In genomic region chr1:11674488-11674887, GRCh38 we compare ENCODE assay signal across 28 cellular contexts. TPM values are rescaled to one million over a fixed set of nuclear protein-coding genes. Genes with fewer than 3 reads are reported as not detected.
"Had no signal": no experiment of that assay in that cellular context is flagged by ENCODE, and none has a peak within 500 bp of the region (broad histone marks: within the 10 kb centered on the region; RNA-seq: fewer than 3 reads in every experiment).

No MANE protein-coding gene starts in this region.

- H3K4me3 ChIP-seq: colonic mucosa, gastroesophageal sphincter, heart left ventricle, hepatocyte, left lung, mucosa of descending colon, sigmoid colon, stomach, testis, tibial artery had no signal

- H3K36me3 ChIP-seq: colonic mucosa had no signal

- H3K27ac ChIP-seq: colonic mucosa, epithelial cell of prostate, gastroesophageal sphincter, heart left ventricle, hepatocyte, left lung, neutrophil, parathyroid adenoma, sigmoid colon, stomach, testis, tibial artery had no signal

- H3K9me3 ChIP-seq: colonic mucosa, gastroesophageal sphincter, heart left ventricle, left lung, mucosa of descending colon, neutrophil, sigmoid colon, stomach, testis, tibial artery had no signal

- H3K27me3 ChIP-seq: colonic mucosa, gastroesophageal sphincter, heart left ventricle, hepatocyte, left lung, neutrophil, sigmoid colon, stomach, testis, tibial artery had no signal

- H3K4me1 ChIP-seq: colonic mucosa, parathyroid adenoma, testis had no signal

- H3K79me2 ChIP-seq: hepatocyte, parathyroid adenoma had no signal

- H3K4me2 ChIP-seq: hepatocyte had no signal

- FAIRE-seq: islet of Langerhans had no signal

- H3K9ac ChIP-seq: parathyroid adenoma had no signal

- DNase-seq: colonic mucosa; effector CD8-positive, alpha-beta T cell; endodermal cell; foreskin fibroblast; heart left ventricle; left cardiac atrium; left lung; mesenchymal stem cell; mucosa of descending colon; naive B cell; sigmoid colon; stimulated activated CD4-positive, alpha-beta T cell treated with anti-CD3 and anti-CD28 coated beads, Interleukin-2, amount 100 ng/mL, for 24 hours; stimulated activated CD4-positive, alpha-beta T cell treated with anti-CD3 and anti-CD28 coated beads, Interleukin-4, amount 100 ng/mL, for 24 hours; stimulated activated naive CD4-positive, alpha-beta T cell treated with Interleukin-2 at 50 U/mL for 16 hours; stomach; testis; tibial artery had no signal

- H2AFZ ChIP-seq: hepatocyte, parathyroid adenoma had no signal

- ATAC-seq: esophagus mucosa; heart left ventricle; left cardiac atrium; left lung; mucosa of descending colon; natural killer cell treated with Interleukin-12 subunit alpha and Interleukin-12 subunit beta and Interleukin-15 and Interleukin-18, amount 100 ng/mL, for 72 hours; stimulated activated effector memory CD8-positive, alpha-beta T cell treated with anti-CD3 and anti-CD28 coated beads, Interleukin-12 subunit alpha, Interleukin-12 subunit beta, amount 100 ng/mL, for 72 hours had no signal

RNA-seq across cellular contexts. Expression of gene DRAXIN, which starts 17.0 kb away (rescaled TPM):
- total RNA-seq: omental fat pad, skeletal muscle tissue had no signal
- polyA plus RNA-seq: hepatocyte had no signal
